In genomic region chr4:35491093-35491492, GRCh38 we compare ENCODE assay signal across 31 cellular contexts.
DNase-seq lines count a peak whose midpoint lies in the region; ATAC-seq and TF ChIP-seq lines count a peak whose summit lies in the region.
"Had no signal": no experiment of that assay in that cellular context is flagged by ENCODE, and none has a peak within 500 bp of the region (broad histone marks: within the 10 kb centered on the region; RNA-seq: fewer than 3 reads in every experiment).

No MANE protein-coding gene starts in this region.

- H3K9me2 ChIP-seq in HCT116 (ENCODE audit: insufficient read depth), result no peaks in the 10 kb centered on the region

- POLR2A ChIA-PET in HCT116 (lab: Charles Lee), result no interaction called here
- POLR2A ChIA-PET in WTC11 (lab: Charles Lee), result no interaction called here

- RAD21 ChIA-PET in HCT116 (lab: Charles Lee; ENCODE audit: low non-redundant PET in 1 of 2, low total read pairs in 2 of 2, uncharacterized antibody in 2 of 2, unreplicated experiment in 2 of 2), result no interaction called here

- TF ChIP-seq CTCF in HCT116 (IDR thresholded peaks at IDR 0.05 in 2 of 3, conservative IDR thresholded peaks at IDR 0.05 in 1 of 3; ENCODE audit: borderline replicate concordance in 1 of 3, insufficient read depth in 1 of 3, low read depth in 2 of 3, low read length in 2 of 3), result no peak
- TF ChIP-seq CTCF in WTC11 (IDR thresholded peaks at IDR 0.05), result no peak

- no peak for TF ChIP-seq RAD21 in HCT116 (IDR thresholded peaks at IDR 0.05; ENCODE audit: low read depth)

- no peaks in the 10 kb centered on the region; the same call in 1 of the 2 replicates for H3K27me3 Mint-ChIP-seq in WTC11 (ENCODE audit: low read depth)
- H3K27me3 Mint-ChIP-seq: B cell; CD4-positive, alpha-beta memory T cell; CD4-positive, alpha-beta T cell; CD4-positive, CD25-positive, alpha-beta regulatory T cell; CD8-positive, alpha-beta memory T cell had no signal

- intact Hi-C loops in HCT116 (cut with micrococcal nuclease), result no loop called here

- CTCF ChIA-PET in HCT116 (lab: Charles Lee), result no interaction called here
- CTCF ChIA-PET in WTC11 (lab: Charles Lee), result no interaction called here

- no peaks in the 10 kb centered on the region for H3K36me3 ChIP-seq in HCT116 (ENCODE audit: control insufficient read depth in 1 of 2, insufficient read depth in 2 of 2, low read length in 2 of 2)
- H3K36me3 ChIP-seq: BE2C; BLaER1; BLaER1 treated with 17β-estradiol and CSF1 and Interleukin-3, amounts not matched to agents 10 nM and 100 nM had no signal

- H3K27ac ChIP-seq in HCT116 (ENCODE audit: low read depth, low read length), result no peak overlapping the region
- H3K27ac ChIP-seq: 22Rv1; A549; BLaER1; BLaER1 treated with 17β-estradiol and CSF1 and Interleukin-3, amounts not matched to agents 10 nM and 100 nM; C4-2B had no signal

- H3K4me1 ChIP-seq in HCT116 (ENCODE audit: control insufficient read depth in 1 of 2, insufficient read depth in 2 of 2, low read length in 2 of 2), result no peaks in the 10 kb centered on the region
- H3K4me1 ChIP-seq: A549; BE2C; BLaER1; BLaER1 treated with 17β-estradiol and CSF1 and Interleukin-3, amounts not matched to agents 10 nM and 100 nM; Caco-2 had no signal

- DNase-seq in HCT116 (ENCODE audit: low read depth, low spot score), result no peak
- DNase-seq in WTC11 (ENCODE audit: low spot score), result no peak
- no peak for DNase-seq in stimulated activated CD4-positive, alpha-beta T cell treated with anti-CD3 and anti-CD28 coated beads, Interleukin-4, amount 100 ng/mL, for 1 hour
- DNase-seq in NCI-H510A treated with DMSO at 0.1 percent for 48 hours (lab: John Stamatoyannopoulos, UW), result no peak
- DNase-seq: 8988T; ACHN; AML-193; BE2C; C1 segment of cervical spinal cord; Caco-2; Calu3; CD4-positive, alpha-beta memory T cell; CD4-positive, alpha-beta T cell; CD4-positive, CD25-positive, alpha-beta regulatory T cell; CD8-positive, alpha-beta memory T cell; CD8-positive, alpha-beta T cell; COR-L47; DMS 273 treated with DMSO at 0.1 percent for 48 hours; DMS153; DMS53; DMS79; DMS79 treated with DMSO at 0.1 percent for 48 hours; DND-41; EL had no signal

- no peak overlapping the region for H3K9ac ChIP-seq in HCT116 (ENCODE audit: low read length)
- H3K9ac ChIP-seq: BLaER1; BLaER1 treated with 17β-estradiol and CSF1 and Interleukin-3, amounts not matched to agents 10 nM and 100 nM had no signal

- H4K20me1 ChIP-seq in HCT116 (ENCODE audit: insufficient read depth), result no peaks in the 10 kb centered on the region
- H4K20me1 ChIP-seq: BLaER1; BLaER1 treated with 17β-estradiol and CSF1 and Interleukin-3, amounts not matched to agents 10 nM and 100 nM had no signal

- peaks cover 0 to 4% of the 10 kb centered on the region in 2 experiments; a peak in 1 of 4 replicates for H3K9me3 ChIP-seq in HCT116 (ENCODE audit: control insufficient read depth in 1 of 2, insufficient read depth in 1 of 2, low read depth in 1 of 2, low read length in 2 of 2)
- H3K9me3 ChIP-seq: A549, BE2C, Caco-2 had no signal

- H2AFZ ChIP-seq in HCT116 (ENCODE audit: low read depth, low read length, poor library complexity, severe bottlenecking), result peak overlapping the region; percentile 58

- H3K27ac Mint-ChIP-seq in WTC11, result no peak overlapping the region
- H3K27ac Mint-ChIP-seq: B cell; CD14-positive monocyte; CD4-positive, alpha-beta memory T cell; CD4-positive, alpha-beta T cell; CD4-positive, CD25-positive, alpha-beta regulatory T cell; CD8-positive, alpha-beta memory T cell; CD8-positive, alpha-beta T cell had no signal

- no peaks in the 10 kb centered on the region for H3K27me3 ChIP-seq in HCT116 (ENCODE audit: insufficient read depth, low read length)
- H3K27me3 ChIP-seq: BE2C; BLaER1; BLaER1 treated with 17β-estradiol and CSF1 and Interleukin-3, amounts not matched to agents 10 nM and 100 nM had no signal

- H3K4me2 ChIP-seq in HCT116 (ENCODE audit: low read length), result no peak overlapping the region
- H3K4me2 ChIP-seq: A549; BLaER1; BLaER1 treated with 17β-estradiol and CSF1 and Interleukin-3, amounts not matched to agents 10 nM and 100 nM had no signal

- no peaks in the 10 kb centered on the region for H3K4me1 Mint-ChIP-seq in WTC11
- H3K4me1 Mint-ChIP-seq: B cell; CD14-positive monocyte; CD4-positive, alpha-beta memory T cell; CD4-positive, CD25-positive, alpha-beta regulatory T cell; CD8-positive, alpha-beta memory T cell had no signal

- no peak overlapping the region for H3K4me3 ChIP-seq in HCT116 (replicated peaks in 1 of 2; ENCODE audit: low read depth in 1 of 2, low read length in 2 of 2)
- H3K4me3 ChIP-seq: A549; BLaER1; BLaER1 treated with 17β-estradiol and CSF1 and Interleukin-3, amounts not matched to agents 10 nM and 100 nM had no signal

- H3K9me3 Mint-ChIP-seq in WTC11, result peaks cover 15% of the 10 kb centered on the region

- H3K4me3 Mint-ChIP-seq in WTC11, result no peak overlapping the region
- H3K4me3 Mint-ChIP-seq: B cell; CD14-positive monocyte; CD4-positive, alpha-beta memory T cell; CD4-positive, alpha-beta T cell; CD4-positive, CD25-positive, alpha-beta regulatory T cell; CD8-positive, alpha-beta memory T cell; CD8-positive, alpha-beta T cell had no signal

- H3K79me2 ChIP-seq in HCT116 (ENCODE audit: insufficient read depth, low read length), result no peaks in the 10 kb centered on the region

- ATAC-seq in HCT116 (no peak), WTC11 (no peak)
- ATAC-seq: A549; CD8-positive, alpha-beta T cell had no signal

- no peak for TF ChIP-seq POLR2A in HCT116 (IDR thresholded peaks at IDR 0.05; ENCODE audit: borderline replicate concordance, extremely low read depth, insufficient read depth, insufficient read length)

- BruUV-seq in HCT116 (replicated peaks; lab: Mats Ljungman, UMichigan), result no TSS peak

- no peaks in the 10 kb centered on the region for H3K36me3 Mint-ChIP-seq in WTC11
- H3K36me3 Mint-ChIP-seq: CD14-positive monocyte; CD4-positive, alpha-beta memory T cell; CD4-positive, CD25-positive, alpha-beta regulatory T cell; CD8-positive, alpha-beta memory T cell; CD8-positive, alpha-beta T cell had no signal

TF ChIP-seq in HCT116, 20 proteins besides CTCF, POLR2A, EP300 and RAD21:
- TF ChIP-seq SP1 (IDR thresholded peaks at IDR 0.05; ENCODE audit: low read depth) (no peak), CBX3 (IDR thresholded peaks at IDR 0.05; ENCODE audit: low read depth) (no peak), EGR1 (IDR thresholded peaks at IDR 0.05; ENCODE audit: low read depth) (no peak)
- TF ChIP-seq, protein P1, sequence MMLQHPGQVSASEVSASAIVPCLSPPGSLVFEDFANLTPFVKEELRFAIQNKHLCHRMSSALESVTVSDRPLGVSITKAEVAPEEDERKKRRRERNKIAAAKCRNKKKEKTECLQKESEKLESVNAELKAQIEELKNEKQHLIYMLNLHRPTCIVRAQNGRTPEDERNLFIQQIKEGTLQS (IDR thresholded peaks at IDR 0.05), result no peak

TF ChIP-seq in WTC11, 78 proteins besides CTCF, POLR2A, EP300 and RAD21:
- TF ChIP-seq ZNF416 (CRISPR knock-in tag; IDR thresholded peaks at IDR 0.05) (peak; percentile 94), PRRX2 (CRISPR knock-in tag; IDR thresholded peaks at IDR 0.05) (no peak)
TF ChIP-seq in WTC11: peak in this region for 1.
